Comparison of ENCODE assay signal across 1 cellular context in the genomic region with DNA sequence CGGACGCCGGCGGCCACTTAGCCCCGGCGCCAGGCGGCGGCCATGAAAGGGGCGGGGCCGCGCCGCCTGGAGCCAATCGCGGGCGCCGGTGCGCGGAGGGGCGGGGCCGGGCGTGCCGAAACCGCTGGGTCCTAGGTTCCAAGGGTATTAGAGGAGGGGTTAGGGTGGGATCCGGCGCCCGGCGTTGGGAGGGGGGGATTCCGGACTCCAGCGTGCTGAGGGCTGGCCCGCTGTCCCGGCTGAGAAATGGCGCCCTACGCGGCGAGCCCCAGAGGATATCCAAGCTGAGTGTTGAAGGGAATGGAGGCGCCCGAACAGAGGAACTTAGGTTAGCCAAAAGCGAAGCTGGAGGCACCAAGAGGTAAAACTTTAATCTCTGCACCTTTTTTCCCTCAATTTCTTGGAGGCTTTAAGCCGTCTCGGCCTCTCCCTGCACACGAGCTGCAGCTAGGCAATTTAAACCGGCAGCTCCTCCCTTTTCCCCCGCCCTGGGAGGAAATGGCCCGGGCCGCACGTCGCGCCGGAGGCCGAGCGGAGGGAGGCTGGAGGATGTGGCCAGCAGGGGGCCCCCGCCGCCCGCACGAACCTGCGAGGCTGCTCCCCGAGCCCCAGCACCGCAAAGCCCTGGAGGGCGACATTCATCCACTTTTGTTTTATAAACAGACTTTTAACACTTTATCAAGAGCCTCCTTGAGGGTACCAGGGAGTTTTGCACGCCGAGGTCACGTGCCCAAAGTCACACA.
TF ChIP-seq lines count a peak whose summit lies in the region.

A gene with protein sequence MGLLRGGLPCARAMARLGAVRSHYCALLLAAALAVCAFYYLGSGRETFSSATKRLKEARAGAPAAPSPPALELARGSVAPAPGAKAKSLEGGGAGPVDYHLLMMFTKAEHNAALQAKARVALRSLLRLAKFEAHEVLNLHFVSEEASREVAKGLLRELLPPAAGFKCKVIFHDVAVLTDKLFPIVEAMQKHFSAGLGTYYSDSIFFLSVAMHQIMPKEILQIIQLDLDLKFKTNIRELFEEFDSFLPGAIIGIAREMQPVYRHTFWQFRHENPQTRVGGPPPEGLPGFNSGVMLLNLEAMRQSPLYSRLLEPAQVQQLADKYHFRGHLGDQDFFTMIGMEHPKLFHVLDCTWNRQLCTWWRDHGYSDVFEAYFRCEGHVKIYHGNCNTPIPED (minus strand): TSS at position 44 of the 743 bp plus-strand sequence. CDS start 101 bp downstream, outside the sequence.

TF ChIP-seq in K562, 482 proteins besides CTCF, POLR2A, EP300 and RAD21 (continued from another document and continues in another):
- no peak for TF ChIP-seq SIX5 (IDR thresholded peaks at IDR 0.05; ENCODE audit: borderline replicate concordance in 1 of 2, insufficient read depth in 1 of 2, low read depth in 1 of 2, low read length in 2 of 2)
- 0 out of 2 replicates have a peak, but pooled peaks have one; percentile 42 for TF ChIP-seq PHF21A (IDR thresholded peaks at IDR 0.05; ENCODE audit: borderline replicate concordance, low read depth)
- TF ChIP-seq HDAC3 (IDR thresholded peaks at IDR 0.05; ENCODE audit: borderline replicate concordance, partially characterized antibody), result peak; percentile 6
- no peak for TF ChIP-seq CCAR2 (IDR thresholded peaks at IDR 0.05; ENCODE audit: low read depth, low read length)
- no peak for TF ChIP-seq BRF1 (IDR thresholded peaks at IDR 0.05; ENCODE audit: borderline replicate concordance, extremely low read depth, insufficient read length)
- peak; percentile 45; the same call in 1 of the 2 replicates for TF ChIP-seq TARDBP (IDR thresholded peaks at IDR 0.05)
- TF ChIP-seq FOXP1 (CRISPR knock-in tag; IDR thresholded peaks at IDR 0.05), result peak; percentile 90; the same call in 1 of the 2 replicates
- TF ChIP-seq TCF7L2 (IDR thresholded peaks at IDR 0.05; ENCODE audit: low read depth, low read length), result 0 out of 2 replicates have a peak, but pooled peaks have one; percentile 22
- TF ChIP-seq, protein P1, sequence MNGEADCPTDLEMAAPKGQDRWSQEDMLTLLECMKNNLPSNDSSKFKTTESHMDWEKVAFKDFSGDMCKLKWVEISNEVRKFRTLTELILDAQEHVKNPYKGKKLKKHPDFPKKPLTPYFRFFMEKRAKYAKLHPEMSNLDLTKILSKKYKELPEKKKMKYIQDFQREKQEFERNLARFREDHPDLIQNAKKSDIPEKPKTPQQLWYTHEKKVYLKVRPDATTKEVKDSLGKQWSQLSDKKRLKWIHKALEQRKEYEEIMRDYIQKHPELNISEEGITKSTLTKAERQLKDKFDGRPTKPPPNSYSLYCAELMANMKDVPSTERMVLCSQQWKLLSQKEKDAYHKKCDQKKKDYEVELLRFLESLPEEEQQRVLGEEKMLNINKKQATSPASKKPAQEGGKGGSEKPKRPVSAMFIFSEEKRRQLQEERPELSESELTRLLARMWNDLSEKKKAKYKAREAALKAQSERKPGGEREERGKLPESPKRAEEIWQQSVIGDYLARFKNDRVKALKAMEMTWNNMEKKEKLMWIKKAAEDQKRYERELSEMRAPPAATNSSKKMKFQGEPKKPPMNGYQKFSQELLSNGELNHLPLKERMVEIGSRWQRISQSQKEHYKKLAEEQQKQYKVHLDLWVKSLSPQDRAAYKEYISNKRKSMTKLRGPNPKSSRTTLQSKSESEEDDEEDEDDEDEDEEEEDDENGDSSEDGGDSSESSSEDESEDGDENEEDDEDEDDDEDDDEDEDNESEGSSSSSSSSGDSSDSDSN (IDR thresholded peaks at IDR 0.05; ENCODE audit: borderline replicate concordance in 1 of 2, low read depth in 2 of 2, low read length in 2 of 2), result 0 out of 4 replicates have a peak, but pooled peaks of 1 of the 2 experiments have one; percentile 8
- TF ChIP-seq PYGO2 (tag; IDR thresholded peaks at IDR 0.05), result no peak
- TF ChIP-seq PATZ1 (CRISPR knock-in tag; IDR thresholded peaks at IDR 0.05; ENCODE audit: borderline replicate concordance), result no peak
- TF ChIP-seq NFIC (IDR thresholded peaks at IDR 0.05), result no peak
- TF ChIP-seq PML (IDR thresholded peaks at IDR 0.05; ENCODE audit: low read length), result no peak; the same call in 1 of the 2 replicates
- no peak for TF ChIP-seq PHB (CRISPR knock-in tag; IDR thresholded peaks at IDR 0.05)
- TF ChIP-seq THRAP3 (IDR thresholded peaks at IDR 0.05; ENCODE audit: borderline replicate concordance), result no peak
- no peak for TF ChIP-seq EWSR1 (IDR thresholded peaks at IDR 0.05; ENCODE audit: borderline replicate concordance, low read depth, partially characterized antibody)
- TF ChIP-seq ZFP1 (CRISPR knock-in tag; IDR thresholded peaks at IDR 0.05), result no peak
- TF ChIP-seq ZNF274 (IDR thresholded peaks at IDR 0.05; ENCODE audit: borderline replicate concordance, low read depth, low read length), result no peak
- TF ChIP-seq MAFF (IDR thresholded peaks at IDR 0.05; ENCODE audit: low read length), result no peak
- peak; percentile 59 for TF ChIP-seq CREM (IDR thresholded peaks at IDR 0.05; ENCODE audit: low read depth)
- no peak for TF ChIP-seq SRSF3 (IDR thresholded peaks at IDR 0.05; ENCODE audit: insufficient read depth, low read length)
- TF ChIP-seq, protein P2, sequence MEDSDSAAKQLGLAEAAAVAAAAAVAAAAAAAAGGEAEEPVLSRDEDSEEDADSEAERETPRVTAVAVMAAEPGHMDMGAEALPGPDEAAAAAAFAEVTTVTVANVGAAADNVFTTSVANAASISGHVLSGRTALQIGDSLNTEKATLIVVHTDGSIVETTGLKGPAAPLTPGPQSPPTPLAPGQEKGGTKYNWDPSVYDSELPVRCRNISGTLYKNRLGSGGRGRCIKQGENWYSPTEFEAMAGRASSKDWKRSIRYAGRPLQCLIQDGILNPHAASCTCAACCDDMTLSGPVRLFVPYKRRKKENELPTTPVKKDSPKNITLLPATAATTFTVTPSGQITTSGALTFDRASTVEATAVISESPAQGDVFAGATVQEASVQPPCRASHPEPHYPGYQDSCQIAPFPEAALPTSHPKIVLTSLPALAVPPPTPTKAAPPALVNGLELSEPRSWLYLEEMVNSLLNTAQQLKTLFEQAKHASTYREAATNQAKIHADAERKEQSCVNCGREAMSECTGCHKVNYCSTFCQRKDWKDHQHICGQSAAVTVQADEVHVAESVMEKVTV (CRISPR knock-in tag; IDR thresholded peaks at IDR 0.05), result peak; percentile 98
- no peak for TF ChIP-seq E4F1 (CRISPR knock-in tag; IDR thresholded peaks at IDR 0.05; ENCODE audit: borderline replicate concordance)
- no peak for TF ChIP-seq ZNF445 (CRISPR knock-in tag; IDR thresholded peaks at IDR 0.05; ENCODE audit: low read depth)
- no peak for TF ChIP-seq ATF1 (CRISPR knock-in tag; IDR thresholded peaks at IDR 0.05)
- TF ChIP-seq ATF1 (tag; IDR thresholded peaks at IDR 0.05), result peak; percentile 48
- TF ChIP-seq CEBPG (CRISPR knock-in tag; IDR thresholded peaks at IDR 0.05), result no peak
- TF ChIP-seq CEBPG (tag; conservative IDR thresholded peaks at IDR 0.05 in 1 of 2, IDR thresholded peaks at IDR 0.05 in 1 of 2), result no peak
- TF ChIP-seq GTF2E2 (tag; IDR thresholded peaks at IDR 0.05), result no peak
- TF ChIP-seq, protein P3, sequence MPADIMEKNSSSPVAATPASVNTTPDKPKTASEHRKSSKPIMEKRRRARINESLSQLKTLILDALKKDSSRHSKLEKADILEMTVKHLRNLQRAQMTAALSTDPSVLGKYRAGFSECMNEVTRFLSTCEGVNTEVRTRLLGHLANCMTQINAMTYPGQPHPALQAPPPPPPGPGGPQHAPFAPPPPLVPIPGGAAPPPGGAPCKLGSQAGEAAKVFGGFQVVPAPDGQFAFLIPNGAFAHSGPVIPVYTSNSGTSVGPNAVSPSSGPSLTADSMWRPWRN (IDR thresholded peaks at IDR 0.05; ENCODE audit: low read depth), result peak; percentile 43; the same call in 1 of the 2 replicates
- TF ChIP-seq FUS (optimal IDR thresholded peaks at IDR 0.05; ENCODE audit: low read depth, low read length), result no peak
- no peak for TF ChIP-seq HSF4 (CRISPR knock-in tag; IDR thresholded peaks at IDR 0.05; ENCODE audit: borderline replicate concordance)
- no peak for TF ChIP-seq ZNF518B (CRISPR knock-in tag; IDR thresholded peaks at IDR 0.05)
- TF ChIP-seq ZNF77 (CRISPR knock-in tag; IDR thresholded peaks at IDR 0.05), result no peak
- no peak for TF ChIP-seq MCM7 (IDR thresholded peaks at IDR 0.05)
- no peak for TF ChIP-seq ZNF217 (CRISPR knock-in tag; IDR thresholded peaks at IDR 0.05)
- TF ChIP-seq CHD4 (IDR thresholded peaks at IDR 0.05; ENCODE audit: insufficient read depth, insufficient replicate concordance, low read depth, low read length, poor library complexity, severe bottlenecking), result no peak
- TF ChIP-seq SIRT6 (IDR thresholded peaks at IDR 0.05; ENCODE audit: low read depth, low read length), result no peak
- peak in 1 of 2 experiments; percentile 73; a peak in 2 of 4 replicates for TF ChIP-seq TEAD1 (CRISPR knock-in tag; IDR thresholded peaks at IDR 0.05)
- TF ChIP-seq ZBTB26 (CRISPR knock-in tag; IDR thresholded peaks at IDR 0.05), result no peak
- peak; percentile 90 for TF ChIP-seq USF2 (CRISPR knock-in tag; IDR thresholded peaks at IDR 0.05)
- no peak for TF ChIP-seq ESRRB (CRISPR knock-in tag; IDR thresholded peaks at IDR 0.05; ENCODE audit: borderline replicate concordance)
- TF ChIP-seq IRF9 (tag; IDR thresholded peaks at IDR 0.05), result no peak
